In genomic region chr17:78970834-78971763, GRCh38 we compare ENCODE assay signal across 8 cellular contexts. TPM values are rescaled to one million over a fixed set of nuclear protein-coding genes. Genes with fewer than 3 reads are reported as not detected.
A peak's percentile ranks its signal among the peaks of the same experiment; 100 is the strongest.
DNase-seq lines count a peak whose midpoint lies in the region; ATAC-seq and TF ChIP-seq lines count a peak whose summit lies in the region.

No MANE protein-coding gene starts in this region.

- ATAC-seq in GM23338 (peak; percentile 52), GM18520 (IDR thresholded peaks at IDR 0.05; ENCODE audit: unreplicated experiment) (no peak)
- ATAC-seq in activated CD4-positive, alpha-beta T cell treated with anti-CD3 and anti-CD28 coated beads for 36 hours, result peak; percentile 80

- H3K27ac ChIP-seq in GM23338 (ENCODE audit: low read depth) (no peak overlapping the region), layer of hippocampus (ENCODE audit: low read depth, low read length) (peak overlapping the region; percentile 39)

- POLR2A ChIA-PET in activated CD4-positive, alpha-beta T cell treated with anti-CD3 and anti-CD28 coated beads for 36 hours (lab: Charles Lee), result interaction anchor here (0.6 to 1.5 kb wide), 2 partner anchors 105 to 518 kb away, joined by 5 read pairs; no protein-coding TSS in a partner anchor

- no peak overlapping the region for H3K4me2 ChIP-seq in GM23338

- H3K36me3 ChIP-seq in GM23338 (ENCODE audit: insufficient read depth), result no peaks in the 10 kb centered on the region

- peaks cover 23% of the 10 kb centered on the region for H3K27me3 Mint-ChIP-seq in GM23338 (ENCODE audit: insufficient read depth, low read depth, poor library complexity)
- H3K27me3 Mint-ChIP-seq in activated CD4-positive, alpha-beta T cell treated with anti-CD3 and anti-CD28 coated beads for 36 hours, result no peaks in the 10 kb centered on the region

- DNase-seq in ACHN (peak; percentile 79), GM23338 (ENCODE audit: low spot score) (peak; percentile 94), NCI-H510A (lab: John Stamatoyannopoulos, UW) (peak; percentile 27), cerebellum (ENCODE audit: low spot score) (peak; percentile 79)
- DNase-seq in activated CD4-positive, alpha-beta T cell treated with anti-CD3 and anti-CD28 coated beads for 36 hours, result peak; percentile 89
- DNase-seq in stimulated activated CD4-positive, alpha-beta T cell treated with anti-CD3 and anti-CD28 coated beads, Interleukin-4, amount 100 ng/mL, for 1 hour, result peak; percentile 81

- no peaks in the 10 kb centered on the region for H4K20me1 ChIP-seq in GM23338 (replicated peaks; ENCODE audit: insufficient read depth)

- H3K79me2 ChIP-seq in GM23338 (replicated peaks; ENCODE audit: insufficient read depth), result no peaks in the 10 kb centered on the region

- peak overlapping the region; percentile 90; the same call in 1 of the 2 replicates for H3K27ac Mint-ChIP-seq in GM23338
- H3K27ac Mint-ChIP-seq in activated CD4-positive, alpha-beta T cell treated with anti-CD3 and anti-CD28 coated beads for 36 hours, result peak overlapping the region; percentile 17

- no peak overlapping the region for H3K4me3 ChIP-seq in GM23338

- no peaks in the 10 kb centered on the region for H3K4me1 ChIP-seq in GM23338 (ENCODE audit: insufficient read depth)

- no peak overlapping the region; the same call in 2 of the 3 replicates for H3K4me3 Mint-ChIP-seq in GM23338
- H3K4me3 Mint-ChIP-seq in activated CD4-positive, alpha-beta T cell treated with anti-CD3 and anti-CD28 coated beads for 36 hours, result no peak overlapping the region

- H3K4me1 Mint-ChIP-seq in GM23338, result peaks cover 24% of the 10 kb centered on the region
- H3K4me1 Mint-ChIP-seq in activated CD4-positive, alpha-beta T cell treated with anti-CD3 and anti-CD28 coated beads for 36 hours, result peaks cover 9% of the 10 kb centered on the region

- H3K9me2 ChIP-seq in GM23338 (ENCODE audit: insufficient read depth), result no peaks in the 10 kb centered on the region

- peak; percentile 89 to 97 for TF ChIP-seq CTCF in GM23338 (conservative IDR thresholded peaks at IDR 0.05; ENCODE audit: low read depth in 2 of 2)

- in situ Hi-C loops in ACHN (cut with HindIII; ENCODE audit: low pct_ligation_motif_present, low pct_unique_long_range_greater_than_20kb, low sequenced_read_pairs), result no loop called here

- intact Hi-C loops in activated CD4-positive, alpha-beta T cell treated with anti-CD3 and anti-CD28 coated beads for 36 hours (cut with DNase I, micrococcal nuclease), result loop anchor here (1.0 to 10.0 kb wide), 5 partner anchors 105 to 476 kb away; no protein-coding TSS in a partner anchor

- H3K36me3 Mint-ChIP-seq in GM23338 (ENCODE audit: low read depth), result peaks cover 13% of the 10 kb centered on the region
- H3K36me3 Mint-ChIP-seq in activated CD4-positive, alpha-beta T cell treated with anti-CD3 and anti-CD28 coated beads for 36 hours (ENCODE audit: low read depth), result peaks cover 18% of the 10 kb centered on the region

- CTCF ChIA-PET in activated CD4-positive, alpha-beta T cell treated with anti-CD3 and anti-CD28 coated beads for 36 hours (lab: Charles Lee), result interaction anchor here (0.6 to 3.6 kb wide), 25 partner anchors 9 to 913 kb away, joined by 3 to 37 read pairs (median 3); partner anchors contain the start of genes CEP295NL, ENGASE and LGALS3BP

- H3K9me3 Mint-ChIP-seq in GM23338, result no peaks in the 10 kb centered on the region
- H3K9me3 Mint-ChIP-seq in activated CD4-positive, alpha-beta T cell treated with anti-CD3 and anti-CD28 coated beads for 36 hours (ENCODE audit: low read depth), result no peaks in the 10 kb centered on the region

- H3F3A ChIP-seq in GM23338 (replicated peaks; ENCODE audit: low read depth), result 0 out of 2 replicates have a peak, but pooled peaks cover 4% of the 10 kb centered on the region

- no peak overlapping the region for H2AFZ ChIP-seq in GM23338

- H3K27me3 ChIP-seq in GM23338 (ENCODE audit: insufficient read depth), result no peaks in the 10 kb centered on the region
- H3K27me3 ChIP-seq in layer of hippocampus (ENCODE audit: control insufficient read depth, insufficient read depth, low read length), result no peaks in the 10 kb centered on the region

TF ChIP-seq in GM23338, 12 proteins besides CTCF, POLR2A, EP300 and RAD21 (continues in another document):
- no peak for TF ChIP-seq JUNB (IDR thresholded peaks at IDR 0.05; ENCODE audit: unreplicated experiment)
- TF ChIP-seq ETS1 (IDR thresholded peaks at IDR 0.05), result no peak
- no peak for TF ChIP-seq REST (IDR thresholded peaks at IDR 0.05; ENCODE audit: unreplicated experiment)
- no peak for TF ChIP-seq ZNF114 (CRISPR knock-in tag; IDR thresholded peaks at IDR 0.05)
- no peak for TF ChIP-seq ZNF331 (CRISPR knock-in tag; IDR thresholded peaks at IDR 0.05; ENCODE audit: low read depth)

RNA-seq across cellular contexts. Expression of gene LGALS3BP, which starts 8.6 kb away (rescaled TPM):
- 36.5 and 45.7 TPM in 2 replicates for total RNA-seq in GM23338 (2014; rRNA removed; shearing (Covaris generic))
- 15.1 and 15.5 TPM in 2 replicates for polyA plus RNA-seq in GM23338 (2016; fragmentation: Nextera tagmentation; extraction: Ambion mirVana)
- 10 to 100 TPM; 64.4 to 71.2 TPM for total RNA-seq in activated CD4-positive, alpha-beta T cell treated with anti-CD3 and anti-CD28 coated beads for 36 hours
- 44.1 TPM for total RNA-seq in cerebellum

RNA-seq across cellular contexts. Expression of gene CANT1, which starts 38.5 kb away (rescaled TPM):
- total RNA-seq in GM23338 (2014; rRNA removed; shearing (Covaris generic)), result 22.4 and 38.8 TPM in 2 replicates
- 5.9 and 8.0 TPM in 2 replicates for polyA plus RNA-seq in GM23338 (2016; fragmentation: Nextera tagmentation; extraction: Ambion mirVana)
- total RNA-seq in activated CD4-positive, alpha-beta T cell treated with anti-CD3 and anti-CD28 coated beads for 36 hours, result 10 to 100 TPM; 44.0 to 52.9 TPM
- total RNA-seq in cerebellum, result 17.7 TPM

RNA-seq across cellular contexts. Expression of gene TIMP2, which starts 45.9 kb away (rescaled TPM):
- total RNA-seq in GM23338 (2014; rRNA removed; shearing (Covaris generic)), result 22.5 and 24.4 TPM in 2 replicates
- polyA plus RNA-seq in GM23338 (2016; fragmentation: Nextera tagmentation; extraction: Ambion mirVana), result 10.6 and 12.5 TPM in 2 replicates
- total RNA-seq in activated CD4-positive, alpha-beta T cell treated with anti-CD3 and anti-CD28 coated beads for 36 hours, result 1 to 10 TPM; 1.6 to 1.9 TPM
- total RNA-seq in cerebellum, result 36.2 TPM

RNA-seq across cellular contexts. Expression of gene C1QTNF1, which starts 52.9 kb away (rescaled TPM):
- total RNA-seq in GM23338 (2014; rRNA removed; shearing (Covaris generic)), result 1.9 and 5.2 TPM in 2 replicates
- polyA plus RNA-seq in GM23338 (2016; fragmentation: Nextera tagmentation; extraction: Ambion mirVana), result 1.1 and 1.5 TPM in 2 replicates
- total RNA-seq in activated CD4-positive, alpha-beta T cell treated with anti-CD3 and anti-CD28 coated beads for 36 hours, result under 1 TPM in 1 of 2 experiments, not detected in 1; 0.14 TPM
- 0.73 TPM for total RNA-seq in cerebellum

Comparison
In these comparisons a context has a peak if more than half of its experiments do, and no peak if none do; other contexts are left out.
1. DNase-seq: peak in every context shown above with its lines; median percentile 94 in GM23338; 89 in activated CD4-positive, alpha-beta T cell treated with anti-CD3 and anti-CD28 coated beads for 36 hours; 81 in stimulated activated CD4-positive, alpha-beta T cell treated with anti-CD3 and anti-CD28 coated beads, Interleukin-4, amount 100 ng/mL, for 1 hour; 79 in ACHN; 79 in cerebellum; 27 in NCI-H510A.